18 cellular contexts compared by ENCODE assay signal in the genomic region with DNA sequence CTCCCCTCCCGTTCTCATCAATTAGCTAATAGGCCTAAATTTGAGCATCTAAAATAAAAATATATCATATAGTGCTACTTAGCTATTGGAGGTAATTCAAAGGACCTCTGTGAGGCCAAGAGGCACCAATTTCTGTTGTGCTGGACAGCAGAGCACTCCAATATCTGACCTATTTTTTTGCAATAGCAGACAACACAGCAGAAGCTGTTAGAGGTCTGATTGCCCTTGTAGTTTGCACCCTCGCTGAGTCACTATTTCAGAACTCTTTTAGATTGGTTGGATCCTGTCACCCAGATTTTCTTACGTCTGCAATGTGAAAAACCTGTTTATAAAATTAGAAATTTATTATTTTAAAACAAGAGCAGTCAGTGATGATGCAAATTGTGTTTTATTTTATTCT.
A peak's percentile ranks its signal among the peaks of the same experiment; 100 is the strongest.
DNase-seq lines count a peak whose midpoint lies in the region; ATAC-seq, FAIRE-seq and TF ChIP-seq lines count a peak whose summit lies in the region.
"Had no signal": no experiment of that assay in that cellular context is flagged by ENCODE, and none has a peak within 500 bp of the region (broad histone marks: within the 10 kb centered on the region; RNA-seq: fewer than 3 reads in every experiment).

No MANE protein-coding gene starts in this region.

- H3K27ac ChIP-seq in astrocyte (ENCODE audit: low read depth, low read length) (no peak overlapping the region), body of pancreas (no peak overlapping the region), liver (ENCODE audit: low read depth in 1 of 2, low read length in 2 of 2) (no peak overlapping the region), small intestine (ENCODE audit: low read depth in 1 of 2, low read length in 1 of 2) (no peak overlapping the region)

- ATAC-seq in body of pancreas (peak; percentile 26), HG03342 (IDR thresholded peaks at IDR 0.05; ENCODE audit: unreplicated experiment) (no peak)
- ATAC-seq: GM23338, HCT116 had no signal

- H3K79me2 ChIP-seq in astrocyte (ENCODE audit: insufficient read depth, low read length) = no peaks in the 10 kb centered on the region

- TF ChIP-seq RAD21 in liver (IDR thresholded peaks at IDR 0.05) = no peak

- peaks cover 10% of the 10 kb centered on the region for H3K4me1 Mint-ChIP-seq in astrocyte (ENCODE audit: low read depth, unreplicated experiment)
- H3K4me1 Mint-ChIP-seq: CD4-positive, alpha-beta memory T cell had no signal

- no peak overlapping the region for H3K4me3 Mint-ChIP-seq in astrocyte (ENCODE audit: unreplicated experiment)
- H3K4me3 Mint-ChIP-seq: CD4-positive, alpha-beta memory T cell; GM23338; H9 had no signal

- TF ChIP-seq CTCF in astrocyte (IDR thresholded peaks at IDR 0.05; ENCODE audit: insufficient read depth, low read depth, low read length) (no peak), body of pancreas (IDR thresholded peaks at IDR 0.05) (no peak), liver (IDR thresholded peaks at IDR 0.05; ENCODE audit: low read depth, low read length, missing input control) (no peak)

- H3K27me3 ChIP-seq in astrocyte (ENCODE audit: insufficient read depth, low read length) (no peaks in the 10 kb centered on the region), body of pancreas (no peaks in the 10 kb centered on the region), liver (ENCODE audit: control insufficient read depth in 4 of 4, insufficient read depth in 4 of 4, low read length in 3 of 4) (no peaks in the 10 kb centered on the region), small intestine (ENCODE audit: control insufficient read depth in 2 of 2, insufficient read depth in 2 of 2, low read length in 2 of 2) (no peaks in the 10 kb centered on the region)

- H3K9me3 ChIP-seq in astrocyte (ENCODE audit: insufficient read depth, low read depth, low read length) (no peaks in the 10 kb centered on the region), body of pancreas (no peaks in the 10 kb centered on the region), liver (ENCODE audit: control insufficient read depth in 4 of 4, low read length in 3 of 4) (no peaks in the 10 kb centered on the region), small intestine (ENCODE audit: control insufficient read depth, low read depth) (no peaks in the 10 kb centered on the region)

- FAIRE-seq in astrocyte (lab: Jason Lieb, UNC) (no peak), small intestine (lab: Jason Lieb, UNC) (no peak)
- FAIRE-seq: GM12891, GM18507 had no signal

- H4K20me1 ChIP-seq in astrocyte (ENCODE audit: insufficient read depth, low read length) = no peaks in the 10 kb centered on the region

- intact Hi-C loops in body of pancreas (cut with DNase I) = no loop called here

- no peak overlapping the region for H3K27ac Mint-ChIP-seq in astrocyte (ENCODE audit: unreplicated experiment)
- H3K27ac Mint-ChIP-seq: CD4-positive, alpha-beta memory T cell; GM23338 had no signal

- peak; percentile 16 for DNase-seq in astrocyte (ENCODE audit: low read depth)
- DNase-seq in body of pancreas = no peak
- DNase-seq in small intestine = peak; percentile 5
- no peak for DNase-seq in SW 1271 (lab: John Stamatoyannopoulos, UW)
- DNase-seq: C1 segment of cervical spinal cord; Calu3; CD4-positive, alpha-beta memory T cell; COR-L47; DMS53; DMS79 treated with DMSO at 0.1 percent for 48 hours; GF-D8; H9 had no signal

- H3K4me1 ChIP-seq in astrocyte (ENCODE audit: insufficient read depth, low read length) (no peaks in the 10 kb centered on the region), body of pancreas (no peaks in the 10 kb centered on the region), liver (ENCODE audit: control insufficient read depth in 4 of 4, insufficient read depth in 4 of 4, low read length in 3 of 4) (peaks cover 0 to 2% (median 0%) of the 10 kb centered on the region in 4 donors), small intestine (ENCODE audit: control insufficient read depth in 2 of 2, insufficient read depth in 1 of 2, low read depth in 1 of 2, low read length in 1 of 2) (peaks cover 0 to 1% of the 10 kb centered on the region in 2 donors)

- H3K9me3 Mint-ChIP-seq in astrocyte (ENCODE audit: unreplicated experiment) = no peaks in the 10 kb centered on the region
- H3K9me3 Mint-ChIP-seq: CD4-positive, alpha-beta memory T cell; GM23338; H9 had no signal

- H3K36me3 ChIP-seq in astrocyte (ENCODE audit: insufficient read depth, low read length) (no peaks in the 10 kb centered on the region), body of pancreas (replicated peaks in 1 of 2; ENCODE audit: insufficient read depth in 1 of 2, low read depth in 2 of 2) (no peaks in the 10 kb centered on the region), liver (ENCODE audit: control insufficient read depth in 4 of 4, insufficient read depth in 3 of 4, low read depth in 1 of 4, low read length in 3 of 4) (no peaks in the 10 kb centered on the region), small intestine (ENCODE audit: control insufficient read depth in 2 of 2, insufficient read depth in 2 of 2, low read length in 2 of 2) (no peaks in the 10 kb centered on the region)

- H3K27me3 Mint-ChIP-seq in astrocyte (ENCODE audit: low read depth, unreplicated experiment) = no peaks in the 10 kb centered on the region

- H3K4me3 ChIP-seq in astrocyte (ENCODE audit: insufficient read depth, low read depth, low read length) = no peak overlapping the region
- H3K4me3 ChIP-seq in body of pancreas = no peak overlapping the region
- H3K4me3 ChIP-seq in liver (ENCODE audit: low read depth in 1 of 3, low read length in 3 of 3) = no peak overlapping the region
- H3K4me3 ChIP-seq in small intestine (ENCODE audit: low read depth in 1 of 2, low read length in 2 of 2) = no peak overlapping the region
- H3K4me3 ChIP-seq: GM23338 had no signal

- H2AFZ ChIP-seq in astrocyte (ENCODE audit: low read depth, low read length) = no peak overlapping the region
- H2AFZ ChIP-seq: GM23338 had no signal

- H3K36me3 Mint-ChIP-seq in astrocyte (ENCODE audit: low read depth, unreplicated experiment) = no peaks in the 10 kb centered on the region
- H3K36me3 Mint-ChIP-seq: CD4-positive, alpha-beta memory T cell had no signal

- H3K4me2 ChIP-seq in astrocyte (ENCODE audit: low read length) = no peak overlapping the region
- H3K4me2 ChIP-seq: GM23338 had no signal

- H3K9ac ChIP-seq in astrocyte (ENCODE audit: low read length) = no peak overlapping the region
- no peak overlapping the region for H3K9ac ChIP-seq in liver (ENCODE audit: low read depth in 1 of 2, low read length in 2 of 2)

- 66 to 68% methylated on average over 3 of the region's 3 CpGs for WGBS in body of pancreas, 2 donors
- WGBS in liver = 79% methylated on average over 3 of the region's 3 CpGs
- 74 to 80% (median 76%) methylated on average over 3 of the region's 3 CpGs for WGBS in small intestine, 3 donors

- TF ChIP-seq POLR2A in body of pancreas (IDR thresholded peaks at IDR 0.05) = no peak

TF ChIP-seq in liver, 16 proteins besides CTCF, POLR2A, EP300 and RAD21:
- no peak for TF ChIP-seq JUND (IDR thresholded peaks at IDR 0.05)
- peak; percentile 39 for TF ChIP-seq REST (IDR thresholded peaks at IDR 0.05)
- TF ChIP-seq MAX (IDR thresholded peaks at IDR 0.05) = no peak

Comparison
In these comparisons a context has a peak if more than half of its experiments do, and no peak if none do; other contexts are left out.
1. DNase-seq: peak in astrocyte (single experiment) and small intestine (single experiment); none in body of pancreas (0 of 4) and SW 1271 (0 of 2).